Comparison of ENCODE assay signal across 8 cellular contexts in genomic region chr10:27153855-27154198, GRCh38. TPM values are rescaled to one million over a fixed set of nuclear protein-coding genes. Genes with fewer than 3 reads are reported as not detected.
DNase-seq lines count a peak whose midpoint lies in the region; ATAC-seq and TF ChIP-seq lines count a peak whose summit lies in the region.

No MANE protein-coding gene starts in this region.

- H3K9me3 ChIP-seq in CD8-positive, alpha-beta T cell (ENCODE audit: low read length) = no peaks in the 10 kb centered on the region

- H3K4me3 Mint-ChIP-seq in CD8-positive, alpha-beta T cell = peak overlapping the region; percentile 99
- peak overlapping the region; percentile 98 for H3K4me3 Mint-ChIP-seq in activated naive CD8-positive, alpha-beta T cell treated with anti-CD3 and anti-CD28 coated beads, Interleukin-2, amount 10 ng/mL, durations not matched to agents 7 days and 5 days

- peaks cover 28% of the 10 kb centered on the region for H3K4me1 ChIP-seq in CD8-positive, alpha-beta T cell (ENCODE audit: insufficient read depth, low read length)

- POLR2A ChIA-PET in CD8-positive, alpha-beta T cell (lab: Charles Lee) = interaction anchor here (0.8 to 2.5 kb wide), 16 partner anchors 7 to 1383 kb away, joined by 3 to 31 read pairs (median 4); partner anchors contain the start of genes ACBD5, ANKRD26 and RAB18
- POLR2A ChIA-PET in activated naive CD8-positive, alpha-beta T cell treated with anti-CD3 and anti-CD28 coated beads, Interleukin-2, amount 10 ng/mL, durations not matched to agents 7 days and 5 days (lab: Charles Lee) = interaction anchor here (0.6 to 2.6 kb wide), 27 partner anchors 9 to 1181 kb away, joined by 3 to 40 read pairs (median 5); partner anchors contain the start of genes ABI1, ACBD5, ANKRD26 and APBB1IP

- H3K9me3 Mint-ChIP-seq in CD8-positive, alpha-beta T cell = no peaks in the 10 kb centered on the region
- H3K9me3 Mint-ChIP-seq in activated naive CD8-positive, alpha-beta T cell treated with anti-CD3 and anti-CD28 coated beads, Interleukin-2, amount 10 ng/mL, durations not matched to agents 7 days and 5 days = no peaks in the 10 kb centered on the region

- peaks cover 66% of the 10 kb centered on the region for H3K36me3 Mint-ChIP-seq in CD8-positive, alpha-beta T cell
- peaks cover 28% of the 10 kb centered on the region for H3K36me3 Mint-ChIP-seq in activated naive CD8-positive, alpha-beta T cell treated with anti-CD3 and anti-CD28 coated beads, Interleukin-2, amount 10 ng/mL, durations not matched to agents 7 days and 5 days

- DNase-seq in CD8-positive, alpha-beta T cell = peak in 1 of 7 experiments; percentile 16
- DNase-seq in HL-60 (ENCODE audit: low read depth in 1 of 2, low spot score in 1 of 2) (peak in 1 of 2 experiments; percentile 1), skeletal muscle cell (ENCODE audit: low read depth) (no peak), NCI-H2196 treated with DMSO at 0.1 percent for 48 hours (lab: John Stamatoyannopoulos, UW; ENCODE audit: unreplicated experiment) (no peak)
- DNase-seq in activated naive CD8-positive, alpha-beta T cell treated with anti-CD3 and anti-CD28 coated beads, Interleukin-2, amount 10 ng/mL, durations not matched to agents 7 days and 5 days = no peak
- DNase-seq in NK-92 treated with Interleukin-12 subunit alpha and Interleukin-12 subunit beta, amount 100 ng/mL, for 24 hours (lab: John Stamatoyannopoulos, UW) = no peak

- no peaks in the 10 kb centered on the region for H3K27me3 ChIP-seq in CD8-positive, alpha-beta T cell (ENCODE audit: insufficient read depth, low read length)
- no peaks in the 10 kb centered on the region for H3K27me3 ChIP-seq in HL-60 (ENCODE audit: insufficient read depth, poor library complexity, severe bottlenecking)

- H3K27ac ChIP-seq in CD8-positive, alpha-beta T cell (ENCODE audit: low read depth, low read length) = peak overlapping the region; percentile 100
- peak overlapping the region; percentile 97 for H3K27ac ChIP-seq in HL-60 (replicated peaks)

- H3K4me1 Mint-ChIP-seq in CD8-positive, alpha-beta T cell (ENCODE audit: low read depth) = peaks cover 54% of the 10 kb centered on the region
- peaks cover 31% of the 10 kb centered on the region for H3K4me1 Mint-ChIP-seq in activated naive CD8-positive, alpha-beta T cell treated with anti-CD3 and anti-CD28 coated beads, Interleukin-2, amount 10 ng/mL, durations not matched to agents 7 days and 5 days

- TF ChIP-seq CTCF in CD8-positive, alpha-beta T cell (IDR thresholded peaks at IDR 0.05) = no peak
- no peak for TF ChIP-seq CTCF in HL-60 (IDR thresholded peaks at IDR 0.05; ENCODE audit: insufficient read depth, low read length)

- peak overlapping the region; percentile 98 for H3K4me3 ChIP-seq in CD8-positive, alpha-beta T cell (ENCODE audit: low read depth, low read length)
- peak overlapping the region; percentile 53 for H3K4me3 ChIP-seq in HL-60 (replicated peaks; ENCODE audit: insufficient read depth, low read length)
- H3K4me3 ChIP-seq in iPS-11a (ENCODE audit: low read depth, low read length) = peak overlapping the region; percentile 85
- peak overlapping the region; percentile 82 for H3K4me3 ChIP-seq in skeletal muscle cell (ENCODE audit: low read depth, low read length)

- H3K27me3 Mint-ChIP-seq in CD8-positive, alpha-beta T cell (ENCODE audit: low read depth) = no peaks in the 10 kb centered on the region
- no peaks in the 10 kb centered on the region for H3K27me3 Mint-ChIP-seq in activated naive CD8-positive, alpha-beta T cell treated with anti-CD3 and anti-CD28 coated beads, Interleukin-2, amount 10 ng/mL, durations not matched to agents 7 days and 5 days

- intact Hi-C loops in CD8-positive, alpha-beta T cell (cut with DNase I, micrococcal nuclease) = loop anchor here (1.0 to 10.0 kb wide), 10 partner anchors 15 to 1378 kb away; partner anchors contain the start of genes RAB18 (in 2 of the 2), ANKRD26 (in 1 of the 2), APBB1IP (in 1 of the 2) and MPP7 (in 1 of the 2)

- H3K36me3 ChIP-seq in CD8-positive, alpha-beta T cell (ENCODE audit: insufficient read depth, low read length) = no peaks in the 10 kb centered on the region

- peak overlapping the region; percentile 100 for H3K27ac Mint-ChIP-seq in CD8-positive, alpha-beta T cell
- peak overlapping the region; percentile 100 for H3K27ac Mint-ChIP-seq in activated naive CD8-positive, alpha-beta T cell treated with anti-CD3 and anti-CD28 coated beads, Interleukin-2, amount 10 ng/mL, durations not matched to agents 7 days and 5 days

- CTCF ChIA-PET in CD8-positive, alpha-beta T cell (lab: Charles Lee) = interaction anchor here (0.6 to 1.9 kb wide), 9 partner anchors 8 to 1173 kb away, joined by 3 to 10 read pairs (median 4); no protein-coding TSS in a partner anchor

- ATAC-seq in CD8-positive, alpha-beta T cell = peak; percentile 1
- peak; percentile 5 for ATAC-seq in GM19397 (IDR thresholded peaks at IDR 0.05; ENCODE audit: unreplicated experiment)
- ATAC-seq in activated naive CD8-positive, alpha-beta T cell treated with anti-CD3 and anti-CD28 coated beads, Interleukin-2, amount 10 ng/mL, durations not matched to agents 7 days and 5 days (ENCODE audit: low read depth) = peak; percentile 6

RNA-seq across cellular contexts. Expression of gene YME1L1, which starts 0.4 kb away (rescaled TPM):
- total RNA-seq in CD8-positive, alpha-beta T cell = 100 to 1,000 TPM; 182 to 193 TPM
- 100 to 1,000 TPM in 1 of 2 experiments, 10 to 100 TPM in 1; 96.3 to 111 TPM for total RNA-seq in activated naive CD8-positive, alpha-beta T cell treated with anti-CD3 and anti-CD28 coated beads, Interleukin-2, amount 10 ng/mL, durations not matched to agents 7 days and 5 days

RNA-seq across cellular contexts. Expression of gene MASTL, which starts 1.3 kb away (rescaled TPM):
- total RNA-seq in CD8-positive, alpha-beta T cell = 10 to 100 TPM; 33.4 to 33.6 TPM
- 10 to 100 TPM; 28.3 to 29.6 TPM for total RNA-seq in activated naive CD8-positive, alpha-beta T cell treated with anti-CD3 and anti-CD28 coated beads, Interleukin-2, amount 10 ng/mL, durations not matched to agents 7 days and 5 days

RNA-seq across cellular contexts. Expression of gene ANKRD26, which starts 53.5 kb away (rescaled TPM):
- 1 to 10 TPM; 4.0 to 4.7 TPM for total RNA-seq in CD8-positive, alpha-beta T cell
- total RNA-seq in activated naive CD8-positive, alpha-beta T cell treated with anti-CD3 and anti-CD28 coated beads, Interleukin-2, amount 10 ng/mL, durations not matched to agents 7 days and 5 days = 10 to 100 TPM; 11.9 to 13.0 TPM
